Comparison of ENCODE assay signal across 19 cellular contexts in the genomic region with DNA sequence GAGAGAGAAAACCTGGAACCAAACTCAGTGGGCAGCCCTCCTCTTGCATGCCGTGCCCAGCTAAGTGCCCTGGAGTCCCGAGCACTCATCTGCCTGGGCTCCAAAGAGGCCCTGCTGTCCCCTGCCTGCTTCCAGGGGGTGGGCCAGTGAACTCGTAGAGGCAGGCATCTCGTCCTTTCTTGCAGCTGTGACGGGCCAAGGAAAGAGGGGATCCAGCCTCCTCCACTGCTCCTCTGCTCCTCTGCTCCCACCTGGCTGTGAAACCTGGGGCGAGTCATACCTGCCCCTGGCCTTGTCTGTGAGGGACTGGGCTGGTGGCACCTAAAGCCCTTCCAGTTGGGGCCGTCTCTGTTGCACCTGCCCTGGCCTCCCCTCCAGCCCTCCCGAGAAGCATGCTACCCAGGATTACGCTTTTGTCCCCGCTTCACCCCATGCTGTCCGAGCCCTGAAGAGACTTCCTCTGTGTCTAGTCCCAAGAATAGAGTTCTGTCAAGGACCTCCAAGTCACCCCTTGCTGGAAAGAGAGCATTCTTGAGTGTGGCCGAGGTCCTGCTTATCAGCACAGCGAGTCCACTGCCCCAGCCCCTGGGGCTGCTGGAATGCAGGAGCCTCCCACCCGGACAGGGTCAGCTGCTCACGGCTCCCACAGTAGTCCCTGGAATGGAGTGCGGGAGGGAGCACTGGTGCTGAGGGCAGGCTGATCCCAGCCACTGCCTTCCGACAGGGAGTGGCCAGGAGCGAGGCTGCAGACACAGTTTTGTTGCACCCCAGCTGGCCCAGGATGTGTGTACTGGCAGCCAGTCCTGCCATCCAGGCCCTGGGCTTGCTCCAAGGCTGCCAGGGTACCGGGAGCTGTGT. TPM values are rescaled to one million over a fixed set of nuclear protein-coding genes. Genes with fewer than 3 reads are reported as not detected.
DNase-seq lines count a peak whose midpoint lies in the region; ATAC-seq and TF ChIP-seq lines count a peak whose summit lies in the region.
"Had no signal": no experiment of that assay in that cellular context is flagged by ENCODE, and none has a peak within 500 bp of the region (broad histone marks: within the 10 kb centered on the region; RNA-seq: fewer than 3 reads in every experiment).

No MANE protein-coding gene starts in this region.

- H3K4me2 ChIP-seq in osteoblast (ENCODE audit: insufficient read depth, low read length): no peak overlapping the region

- no peaks in the 10 kb centered on the region for H4K20me1 ChIP-seq in osteoblast (ENCODE audit: insufficient read depth, low read length)

- peak; percentile 58 for ATAC-seq in Right ventricle myocardium inferior
- ATAC-seq: activated naive CD4-positive, alpha-beta T cell treated with anti-CD3 and anti-CD28 coated beads, Interleukin-2, amount 50 U/mL, for 72 hours; gastrocnemius medialis; mucosa of descending colon had no signal

- TF ChIP-seq CTCF in osteoblast (IDR thresholded peaks at IDR 0.05; ENCODE audit: extremely low read depth, low read depth, low read length) (no peak), sigmoid colon (IDR thresholded peaks at IDR 0.05) (no peak)

- H3K27ac ChIP-seq in osteoblast (ENCODE audit: low read depth, low read length) (no peak overlapping the region), sigmoid colon (no peak overlapping the region)
- H3K27ac ChIP-seq: 22Rv1, C4-2B, gastrocnemius medialis, SJSA1 had no signal

- peaks cover 17% of the 10 kb centered on the region for H3K4me1 ChIP-seq in osteoblast (ENCODE audit: insufficient read depth, low read length)
- H3K4me1 ChIP-seq in sigmoid colon: peaks cover 0 to 47% (median 31%) of the 10 kb centered on the region in 4 donors
- H3K4me1 ChIP-seq: SJSA1 had no signal

- H3K27me3 ChIP-seq in osteoblast (ENCODE audit: insufficient read depth, low read length): no peaks in the 10 kb centered on the region
- H3K27me3 ChIP-seq in sigmoid colon: no peaks in the 10 kb centered on the region
- H3K27me3 ChIP-seq: gastrocnemius medialis had no signal

- no peak overlapping the region for H2AFZ ChIP-seq in osteoblast (ENCODE audit: low read length)

- intact Hi-C loops in Right ventricle myocardium inferior (cut with DNase I) (no loop called here), cardiac septum (cut with DNase I) (no loop called here), sigmoid colon (cut with DNase I) (no loop called here)

- no peaks in the 10 kb centered on the region for H3K36me3 ChIP-seq in osteoblast (ENCODE audit: insufficient read depth, low read length)
- H3K36me3 ChIP-seq in sigmoid colon: no peaks in the 10 kb centered on the region
- H3K36me3 ChIP-seq: gastrocnemius medialis, SJSA1 had no signal

- no peak for TF ChIP-seq EP300 in sigmoid colon (IDR thresholded peaks at IDR 0.05)

- no peak for TF ChIP-seq POLR2A in sigmoid colon (IDR thresholded peaks at IDR 0.05)

- H3K4me3 ChIP-seq in osteoblast (ENCODE audit: insufficient read depth, low read length) (no peak overlapping the region), sigmoid colon (no peak overlapping the region)
- H3K4me3 ChIP-seq: gastrocnemius medialis, mucosa of descending colon, SJSA1 had no signal

- no peaks in the 10 kb centered on the region for H3K79me2 ChIP-seq in osteoblast (ENCODE audit: insufficient read depth, low read length)

- DNase-seq in Right ventricle myocardium inferior (ENCODE audit: missing footprints) (no peak), cardiac septum (ENCODE audit: low spot score) (no peak), islet precursor cell (peak; percentile 93), osteoblast (ENCODE audit: insufficient read length, low spot score, missing footprints) (peak; percentile 62), sigmoid colon (no peak), NCI-H2196 treated with DMSO at 0.1 percent for 48 hours (lab: John Stamatoyannopoulos, UW; ENCODE audit: unreplicated experiment) (no peak), NCI-H1417 (lab: John Stamatoyannopoulos, UW) (no peak)
- DNase-seq in stimulated activated CD4-positive, alpha-beta T cell treated with anti-CD3 and anti-CD28 coated beads, Interleukin-15, amount 100 ng/mL, for 24 hours: no peak
- DNase-seq: DMS79, gastrocnemius medialis, GOT3, immature natural killer cell, mucosa of descending colon, NCI-H146, NCI-H446 had no signal

- WGBS in sigmoid colon, 2 donors: 70 to 75% methylated on average over 19 of the region's 19 CpGs

- H3K9me3 ChIP-seq in osteoblast (ENCODE audit: low read depth, low read length) (no peaks in the 10 kb centered on the region), sigmoid colon (no peaks in the 10 kb centered on the region)
- H3K9me3 ChIP-seq: gastrocnemius medialis, mucosa of descending colon, SJSA1 had no signal

RNA-seq across cellular contexts. Expression of gene KCNK3, which starts 14.3 kb away (rescaled TPM):
- total RNA-seq in Right ventricle myocardium inferior (4.5 TPM), cardiac septum (0.70 TPM), osteoblast (not detected in 2 replicates), sigmoid colon (10 to 100 TPM in 1 of 4 donors, 1 to 10 TPM in 3; 2.9 to 12.2 (median 6.1) TPM)
- 1 to 10 TPM in 1 of 3 donors, under 1 TPM in 2; under 0.01 to 2.3 (median 0.23) TPM for polyA plus RNA-seq in sigmoid colon
- total RNA-seq: activated naive CD4-positive, alpha-beta T cell treated with anti-CD3 and anti-CD28 coated beads, Interleukin-2, amount 50 U/mL, for 72 hours; SJSA1 had no signal
- polyA plus RNA-seq: immature natural killer cell had no signal

RNA-seq across cellular contexts. Expression of gene SLC35F6, which starts 57.2 kb away (rescaled TPM):
- total RNA-seq in Right ventricle myocardium inferior (20.3 TPM), cardiac septum (18.6 TPM), osteoblast (82.8 and 83.6 TPM in 2 replicates), sigmoid colon (10 to 100 TPM; 19.6 to 27.4 (median 25.8) TPM)
- polyA plus RNA-seq in sigmoid colon: 10 to 100 TPM in 1 of 3 donors, 1 to 10 TPM in 2; 4.2 to 23.1 (median 7.4) TPM

Comparison
In these comparisons a context has a peak if more than half of its experiments do, and no peak if none do; other contexts are left out.
1. DNase-seq: peak in islet precursor cell (single experiment) and osteoblast (single experiment); none in Right ventricle myocardium inferior (single experiment), cardiac septum (single experiment), sigmoid colon (single experiment), NCI-H2196 treated with DMSO at 0.1 percent for 48 hours (single experiment), NCI-H1417 (0 of 3) and stimulated activated CD4-positive, alpha-beta T cell treated with anti-CD3 and anti-CD28 coated beads, Interleukin-15, amount 100 ng/mL, for 24 hours (single experiment).